1 cellular context compared by ENCODE assay signal in genomic region chr17:49213399-49213798, GRCh38.
TF ChIP-seq lines count a peak whose summit lies in the region.

No MANE protein-coding gene starts in this region.

TF ChIP-seq in SK-N-SH treated with all-trans-retinoic acid at 6 μM for 48 hours, 23 proteins besides CTCF, POLR2A, EP300 and RAD21 (continued from another document):
- TF ChIP-seq CREB5 (CRISPR knock-in tag; IDR thresholded peaks at IDR 0.05; ENCODE audit: low read depth) = no peak
- no peak for TF ChIP-seq ZNF8 (CRISPR knock-in tag; IDR thresholded peaks at IDR 0.05)
